7 cellular contexts compared by ENCODE assay signal in the genomic region with DNA sequence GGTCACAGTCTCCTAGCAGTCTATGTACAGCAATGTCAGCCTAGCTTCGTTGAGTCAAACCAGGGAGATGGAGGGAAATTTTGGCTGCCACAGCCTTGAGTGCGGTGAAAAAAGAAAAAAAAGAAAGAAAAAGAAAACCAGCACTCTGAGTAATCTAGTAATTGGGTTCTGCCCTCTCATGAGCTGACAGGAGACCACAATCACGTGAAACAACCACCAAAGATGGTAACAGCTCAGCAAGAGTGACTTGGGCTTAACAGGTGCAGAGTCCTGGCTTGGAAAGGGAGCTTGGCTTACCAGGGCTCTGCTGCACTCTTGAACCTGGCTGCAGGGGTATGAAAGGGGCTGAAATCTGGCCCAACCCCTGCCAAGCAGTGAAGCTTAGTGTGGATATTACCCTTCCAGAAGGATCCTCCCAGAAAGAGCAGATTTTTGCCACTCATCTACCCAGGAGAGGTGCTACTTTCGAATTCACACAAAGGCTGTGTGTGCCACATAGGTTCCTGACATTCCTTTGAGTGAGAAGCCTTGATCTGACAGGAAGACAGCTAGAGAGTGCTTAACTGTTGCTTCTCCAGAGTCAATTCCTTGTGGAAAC.
A peak's percentile ranks its signal among the peaks of the same experiment; 100 is the strongest.
DNase-seq lines count a peak whose midpoint lies in the region; ATAC-seq lines count a peak whose summit lies in the region.

No MANE protein-coding gene starts in this region.

- DNase-seq in activated T-helper 1 cell treated with anti-CD3 and anti-CD28 coated beads, Interleukin-2, amount 50 U/mL, for 16 hours (ENCODE audit: low read depth in 1 of 2, low spot score in 1 of 2), result peak; percentile 18 to 59
- DNase-seq in stimulated activated CD4-positive, alpha-beta T cell treated with anti-CD3 and anti-CD28 coated beads, Interleukin-12 subunit alpha, Interleukin-12 subunit beta, amount 100 ng/mL, for 48 hours (ENCODE audit: low read depth in 2 of 3, low spot score in 1 of 3), result peak; percentile 59 to 69 (median 60)
- DNase-seq in NCI-H510A treated with DMSO at 0.1 percent for 48 hours (lab: John Stamatoyannopoulos, UW) (no peak), LoVo (ENCODE audit: low spot score) (no peak), HPDE6-E6E7 (ENCODE audit: extremely low spot score) (no peak)

- ATAC-seq in GM21390 (IDR thresholded peaks at IDR 0.05; ENCODE audit: unreplicated experiment), result peak; percentile 85
- ATAC-seq in HG03575 (IDR thresholded peaks at IDR 0.05; ENCODE audit: extremely low read depth, insufficient number of reproducible peaks, low FRiP score, unreplicated experiment), result peak; percentile 85

Comparison
In these comparisons a context has a peak if more than half of its experiments do, and no peak if none do; other contexts are left out.
1. DNase-seq: peak in activated T-helper 1 cell treated with anti-CD3 and anti-CD28 coated beads, Interleukin-2, amount 50 U/mL, for 16 hours (2 of 2) and stimulated activated CD4-positive, alpha-beta T cell treated with anti-CD3 and anti-CD28 coated beads, Interleukin-12 subunit alpha, Interleukin-12 subunit beta, amount 100 ng/mL, for 48 hours (3 of 3); none in NCI-H510A treated with DMSO at 0.1 percent for 48 hours (single experiment), LoVo (single experiment) and HPDE6-E6E7 (single experiment).